In genomic region chr10:3987142-3987974, GRCh38 we compare ENCODE assay signal across 24 cellular contexts.
DNase-seq lines count a peak whose midpoint lies in the region; ATAC-seq and TF ChIP-seq lines count a peak whose summit lies in the region.
"Had no signal": no experiment of that assay in that cellular context is flagged by ENCODE, and none has a peak within 500 bp of the region (broad histone marks: within the 10 kb centered on the region; RNA-seq: fewer than 3 reads in every experiment).

No MANE protein-coding gene starts in this region.

- DNase-seq in AG08395 (ENCODE audit: low spot score) (peak; percentile 64), HCEC 1CT (peak; percentile 54), T-helper 17 cell (no peak), iris pigment epithelial cell (ENCODE audit: low read depth) (peak; percentile 63), breast epithelium (ENCODE audit: low spot score in 2 of 2) (no peak), HuH-7 (ENCODE audit: low spot score) (no peak), transverse colon (no peak)
- DNase-seq in activated CD4-positive, alpha-beta T cell treated with anti-CD3 and anti-CD28 coated beads, Interleukin-2, amount 50 U/mL, for 48 hours, result no peak
- DNase-seq: activated CD4-positive, alpha-beta memory T cell treated with anti-CD3 and anti-CD28 coated beads, Interleukin-2, amount 10 ng/mL, durations not matched to agents 7 days and 5 days; activated T-cell treated with anti-CD3 and anti-CD28 coated beads, Interleukin-2, amount 50 U/mL, for 4 hours; CD4-positive, alpha-beta memory T cell; effector CD4-positive, alpha-beta T cell; kidney glomerular epithelial cell; midbrain; NCI-H1105 treated with DMSO at 0.1 percent for 48 hours; NCI-H2171; NCI-H69; stomach; uterus had no signal

- H3K27me3 ChIP-seq in breast epithelium, result no peaks in the 10 kb centered on the region
- H3K27me3 ChIP-seq in transverse colon, result no peaks in the 10 kb centered on the region
- H3K27me3 ChIP-seq: cardiac muscle cell, stomach, uterus had no signal

- no peaks in the 10 kb centered on the region for H3K36me3 ChIP-seq in breast epithelium
- no peaks in the 10 kb centered on the region for H3K36me3 ChIP-seq in transverse colon
- H3K36me3 ChIP-seq: cardiac muscle cell, stomach, uterus had no signal

- no peaks in the 10 kb centered on the region for H3K36me3 Mint-ChIP-seq in T-helper 17 cell (ENCODE audit: low read depth)
- H3K36me3 Mint-ChIP-seq: activated naive CD8-positive, alpha-beta T cell had no signal

- intact Hi-C loops in breast epithelium (cut with DNase I; ENCODE audit: low total_unique reads) (no loop called here), transverse colon (cut with DNase I; ENCODE audit: low total_unique reads) (no loop called here)

- H3K27ac ChIP-seq in breast epithelium, result no peak overlapping the region
- no peak overlapping the region for H3K27ac ChIP-seq in transverse colon
- H3K27ac ChIP-seq: cardiac muscle cell, stomach, uterus, VCaP had no signal

- H3K27ac Mint-ChIP-seq in T-helper 17 cell, result peak overlapping the region; percentile 35
- H3K27ac Mint-ChIP-seq: activated CD4-positive, alpha-beta memory T cell treated with anti-CD3 and anti-CD28 coated beads, Interleukin-2, amount 10 ng/mL, durations not matched to agents 7 days and 5 days; activated naive CD8-positive, alpha-beta T cell; CD4-positive, alpha-beta memory T cell had no signal

- no peaks in the 10 kb centered on the region for H3K4me1 ChIP-seq in breast epithelium
- H3K4me1 ChIP-seq in transverse colon, result peaks cover 0 to 6% (median 0%) of the 10 kb centered on the region in 4 donors
- H3K4me1 ChIP-seq: stomach, uterus had no signal

- H3K9me3 ChIP-seq in T-helper 17 cell (ENCODE audit: control insufficient read depth, low read length, poor library complexity, severe bottlenecking) (no peaks in the 10 kb centered on the region), breast epithelium (no peaks in the 10 kb centered on the region), transverse colon (no peaks in the 10 kb centered on the region)

- WGBS in transverse colon (ENCODE audit: low coverage in 1 of 2), 2 donors, result 72 to 73% methylated on average over 5 to 9 of the region's 9 CpGs

- TF ChIP-seq EP300 in transverse colon (IDR thresholded peaks at IDR 0.05; ENCODE audit: low read depth), result no peak

- TF ChIP-seq POLR2A in breast epithelium (IDR thresholded peaks at IDR 0.05) (no peak), transverse colon (IDR thresholded peaks at IDR 0.05) (no peak)

- ATAC-seq in T-helper 17 cell, result no peak
- ATAC-seq: activated T-cell treated with anti-CD3 and anti-CD28 coated beads, Interleukin-2, amount 50 U/mL, for 4 hours; GM12878; K562 had no signal

- H3K4me3 Mint-ChIP-seq in T-helper 17 cell, result no peak overlapping the region
- H3K4me3 Mint-ChIP-seq: activated CD4-positive, alpha-beta memory T cell treated with anti-CD3 and anti-CD28 coated beads, Interleukin-2, amount 10 ng/mL, durations not matched to agents 7 days and 5 days; activated naive CD8-positive, alpha-beta T cell; activated T-cell treated with anti-CD3 and anti-CD28 coated beads, Interleukin-2, amount 50 U/mL, for 4 hours; CD4-positive, alpha-beta memory T cell had no signal

- H3K4me3 ChIP-seq in breast epithelium, result no peak overlapping the region
- H3K4me3 ChIP-seq in transverse colon, result no peak overlapping the region
- H3K4me3 ChIP-seq: cardiac muscle cell, GM12878, K562, stomach, uterus had no signal

- TF ChIP-seq CTCF in breast epithelium (IDR thresholded peaks at IDR 0.05), result no peak
- TF ChIP-seq CTCF in transverse colon (IDR thresholded peaks at IDR 0.05), result no peak

- in situ Hi-C loops in transverse colon (cut with MboI; ENCODE audit: low pct_ligation_motif_present in 1 of 4, low pct_unique_long_range_greater_than_20kb in 1 of 4, low sequenced_read_pairs in 3 of 4), result no loop called here

- H3K27me3 Mint-ChIP-seq in T-helper 17 cell, result no peaks in the 10 kb centered on the region
- H3K27me3 Mint-ChIP-seq: activated naive CD8-positive, alpha-beta T cell; CD4-positive, alpha-beta memory T cell had no signal

- H3K4me1 Mint-ChIP-seq in T-helper 17 cell, result peaks cover 21% of the 10 kb centered on the region

Comparison
In these comparisons a context has a peak if more than half of its experiments do, and no peak if none do; other contexts are left out.
1. DNase-seq: peak in AG08395 (single experiment), HCEC 1CT (single experiment) and iris pigment epithelial cell (single experiment); none in T-helper 17 cell (0 of 3), breast epithelium (0 of 2), HuH-7 (single experiment), transverse colon (single experiment) and activated CD4-positive, alpha-beta T cell treated with anti-CD3 and anti-CD28 coated beads, Interleukin-2, amount 50 U/mL, for 48 hours (0 of 2).